Comparison of ENCODE assay signal across 20 cellular contexts in the genomic region with DNA sequence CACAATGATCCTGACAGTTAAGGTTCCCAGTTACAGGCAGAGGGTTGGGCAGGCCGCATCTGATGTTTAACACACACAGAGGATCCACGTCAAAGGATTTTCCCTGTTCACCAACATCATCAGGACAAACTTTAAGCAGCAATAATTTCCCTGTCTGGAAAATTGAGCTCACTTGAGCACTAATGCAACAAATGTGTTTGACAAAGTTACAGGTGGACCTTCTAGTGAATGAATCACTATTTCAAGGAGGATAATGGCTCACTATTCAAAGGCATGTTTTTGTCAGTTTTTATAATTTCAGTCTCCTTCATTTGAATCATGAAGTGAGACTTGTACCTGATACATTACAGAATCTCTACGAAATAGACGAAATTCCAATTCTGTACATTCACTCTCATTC.
"Had no signal": no experiment of that assay in that cellular context is flagged by ENCODE, and none has a peak within 500 bp of the region (broad histone marks: within the 10 kb centered on the region; RNA-seq: fewer than 3 reads in every experiment).

No MANE protein-coding gene starts in this region.

- H3K36me3 Mint-ChIP-seq: activated naive CD4-positive, alpha-beta T cell treated with anti-CD3 and anti-CD28 coated beads, Interleukin-2, amount 10 ng/mL, durations not matched to agents 7 days and 5 days; activated naive CD8-positive, alpha-beta T cell treated with anti-CD3 and anti-CD28 coated beads for 36 hours; T-cell had no signal

- H3K36me3 ChIP-seq: breast epithelium, WERI-Rb-1 had no signal

- H3K27ac ChIP-seq: breast epithelium, WERI-Rb-1 had no signal

- H3K4me1 ChIP-seq: breast epithelium had no signal

- H3K4me1 Mint-ChIP-seq: activated CD4-positive, alpha-beta T cell treated with anti-CD3 and anti-CD28 coated beads for 36 hours; activated naive CD8-positive, alpha-beta T cell treated with anti-CD3 and anti-CD28 coated beads for 36 hours had no signal

- H3K4me3 ChIP-seq: breast epithelium had no signal

- H3K4me3 Mint-ChIP-seq: activated CD4-positive, alpha-beta T cell treated with anti-CD3 and anti-CD28 coated beads for 36 hours; activated CD8-positive, alpha-beta T cell treated with anti-CD3 and anti-CD28 coated beads for 36 hours; activated naive CD4-positive, alpha-beta T cell treated with anti-CD3 and anti-CD28 coated beads, Interleukin-2, amount 10 ng/mL, durations not matched to agents 7 days and 5 days; activated naive CD8-positive, alpha-beta T cell treated with anti-CD3 and anti-CD28 coated beads for 36 hours; activated T-cell treated with anti-CD3 and anti-CD28 coated beads, Interleukin-2, amount 50 U/mL, for 72 hours; T-cell had no signal

- H3K27ac Mint-ChIP-seq: activated CD4-positive, alpha-beta T cell treated with anti-CD3 and anti-CD28 coated beads for 36 hours; activated CD8-positive, alpha-beta T cell treated with anti-CD3 and anti-CD28 coated beads for 36 hours; activated naive CD4-positive, alpha-beta T cell treated with anti-CD3 and anti-CD28 coated beads, Interleukin-2, amount 10 ng/mL, durations not matched to agents 7 days and 5 days; activated naive CD8-positive, alpha-beta T cell treated with anti-CD3 and anti-CD28 coated beads for 36 hours; activated T-cell treated with anti-CD3 and anti-CD28 coated beads, Interleukin-2, amount 50 U/mL, for 72 hours; activated T-helper 2 cell treated with anti-CD3 and anti-CD28 coated beads, Interferon-gamma antibody, Interleukin-2, Interleukin-4, amounts not matched to agents 10 μg/mL and 5 μg/mL and 100 μg/mL, durations not matched to agents 14 hours and 24 hours and 36 hours; T-cell had no signal

- H3K9me3 Mint-ChIP-seq: activated T-cell treated with anti-CD3 and anti-CD28 coated beads, Interleukin-2, amount 50 U/mL, for 72 hours; activated T-helper 2 cell treated with anti-CD3 and anti-CD28 coated beads, Interferon-gamma antibody, Interleukin-2, Interleukin-4, amounts not matched to agents 10 μg/mL and 5 μg/mL and 100 μg/mL, durations not matched to agents 14 hours and 24 hours and 36 hours had no signal

- ATAC-seq: activated CD4-positive, alpha-beta T cell treated with anti-CD3 and anti-CD28 coated beads for 36 hours; activated CD8-positive, alpha-beta T cell treated with anti-CD3 and anti-CD28 coated beads for 36 hours; activated T-cell treated with anti-CD3 and anti-CD28 coated beads, Interleukin-2, amount 50 U/mL, for 72 hours; T-cell had no signal

- DNase-seq: activated CD4-positive, alpha-beta T cell treated with anti-CD3 and anti-CD28 coated beads for 36 hours; activated CD4-positive, alpha-beta T cell treated with anti-CD3 and anti-CD28 coated beads, Interleukin-2, amount 50 U/mL, for 1 hour; activated CD8-positive, alpha-beta memory T cell treated with anti-CD3 and anti-CD28 coated beads, Interleukin-2, amount 50 U/mL, for 4 hours; activated CD8-positive, alpha-beta T cell treated with anti-CD3 and anti-CD28 coated beads for 36 hours; activated gamma-delta T cell treated with Interleukin-2 at 50 U/mL for 16 hours; activated naive CD4-positive, alpha-beta T cell treated with anti-CD3 and anti-CD28 coated beads, Interleukin-2, amount 10 ng/mL, durations not matched to agents 7 days and 5 days; activated naive CD8-positive, alpha-beta T cell treated with anti-CD3 and anti-CD28 coated beads for 36 hours; activated T-cell treated with anti-CD3 and anti-CD28 coated beads, Interleukin-2, amount 50 U/mL, for 72 hours; central memory CD4-positive, alpha-beta T cell; Karpas-422; MM.1S; NCI-H1436 treated with DMSO at 0.1 percent for 48 hours; NCI-H187; NCI-H2081; NCI-H446; SIG-M5; T-cell; WERI-Rb-1 had no signal

- H3K27me3 ChIP-seq: breast epithelium had no signal

- H3K27me3 Mint-ChIP-seq: activated CD4-positive, alpha-beta T cell treated with anti-CD3 and anti-CD28 coated beads for 36 hours; activated naive CD8-positive, alpha-beta T cell treated with anti-CD3 and anti-CD28 coated beads for 36 hours had no signal

- H3K9me3 ChIP-seq: breast epithelium had no signal
